Comparison of ENCODE assay signal across 8 cellular contexts in the genomic region with DNA sequence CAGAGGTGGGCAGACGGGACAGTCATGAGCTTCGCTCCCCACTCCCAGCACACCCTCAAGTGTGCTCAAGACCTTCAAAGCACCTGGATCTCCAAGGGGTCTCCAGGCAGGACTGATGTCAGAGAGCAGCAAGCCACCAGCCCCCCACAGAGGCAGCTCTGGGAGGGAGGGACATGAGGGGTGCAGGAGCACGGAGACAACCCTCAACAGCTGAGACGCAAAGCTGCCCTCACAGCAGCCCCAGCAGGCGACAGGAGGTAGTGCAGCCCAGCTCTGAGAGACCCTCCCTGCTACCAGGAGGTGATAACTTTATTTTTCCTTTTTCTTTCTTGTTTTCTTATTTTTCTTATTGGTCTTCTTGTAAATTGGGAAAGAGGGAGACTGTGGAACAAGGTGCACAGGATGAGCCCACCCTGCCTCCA. TPM values are rescaled to one million over a fixed set of nuclear protein-coding genes. Genes with fewer than 3 reads are reported as not detected.
A peak's percentile ranks its signal among the peaks of the same experiment; 100 is the strongest.
DNase-seq lines count a peak whose midpoint lies in the region; ATAC-seq and TF ChIP-seq lines count a peak whose summit lies in the region.

No MANE protein-coding gene starts in this region.

- CTCF ChIA-PET in AG04449 (lab: Yijun Ruan, JAX): interaction anchor here (0.7 to 9.5 kb wide), 13 partner anchors 9 to 131 kb away, joined by 3 to 166 read pairs (median 3); a partner anchor contains a TSS
- CTCF ChIA-PET in activated CD8-positive, alpha-beta T cell treated with anti-CD3 and anti-CD28 coated beads for 36 hours (lab: Charles Lee): interaction anchor here (0.8 to 5.6 kb wide), 9 partner anchors 9 to 78 kb away, joined by 3 to 79 read pairs (median 4); a partner anchor contains a TSS

- intact Hi-C loops in activated CD8-positive, alpha-beta T cell treated with anti-CD3 and anti-CD28 coated beads for 36 hours (cut with micrococcal nuclease): no loop called here

- no peaks in the 10 kb centered on the region for H3K27me3 Mint-ChIP-seq in activated CD8-positive, alpha-beta T cell treated with anti-CD3 and anti-CD28 coated beads for 36 hours

- H3K36me3 ChIP-seq in kidney epithelial cell (ENCODE audit: control insufficient read depth, insufficient read depth, low read length): peaks cover 5% of the 10 kb centered on the region

- H3K4me1 Mint-ChIP-seq in activated CD8-positive, alpha-beta T cell treated with anti-CD3 and anti-CD28 coated beads for 36 hours (ENCODE audit: low read depth): peaks cover 10% of the 10 kb centered on the region

- no peak overlapping the region for H3K4me3 Mint-ChIP-seq in activated CD8-positive, alpha-beta T cell treated with anti-CD3 and anti-CD28 coated beads for 36 hours

- POLR2A ChIA-PET in AG04449 (lab: Yijun Ruan, JAX): interaction anchor here (1.6 kb wide), 1 partner anchor 18 kb away, joined by 5 read pairs; a partner anchor contains a TSS
- POLR2A ChIA-PET in activated CD8-positive, alpha-beta T cell treated with anti-CD3 and anti-CD28 coated beads for 36 hours (lab: Charles Lee): interaction anchor here (0.8 to 1.9 kb wide), 5 partner anchors 9 to 55 kb away, joined by 3 to 6 read pairs (median 5); a partner anchor contains a TSS

- no peaks in the 10 kb centered on the region for H3K27me3 ChIP-seq in kidney epithelial cell (ENCODE audit: control insufficient read depth, insufficient read depth, low read length)

- H3K36me3 Mint-ChIP-seq in activated CD8-positive, alpha-beta T cell treated with anti-CD3 and anti-CD28 coated beads for 36 hours (ENCODE audit: low read depth): peaks cover 31% of the 10 kb centered on the region

- H3K4me3 ChIP-seq in AG04449 (ENCODE audit: low read depth, low read length) (no peak overlapping the region), kidney epithelial cell (ENCODE audit: low read depth, low read length) (no peak overlapping the region)

- peak; percentile 58 for TF ChIP-seq CTCF in AG04449 (IDR thresholded peaks at IDR 0.05; ENCODE audit: insufficient read depth, low read length, missing control alignments)
- peak; percentile 81 for TF ChIP-seq CTCF in GM12874 (IDR thresholded peaks at IDR 0.05; ENCODE audit: insufficient read depth, low read depth, low read length)
- peak; percentile 74 for TF ChIP-seq CTCF in activated CD8-positive, alpha-beta T cell treated with anti-CD3 and anti-CD28 coated beads for 36 hours (IDR thresholded peaks at IDR 0.05)
- TF ChIP-seq CTCF in kidney epithelial cell (IDR thresholded peaks at IDR 0.05; ENCODE audit: insufficient read depth, low read length, poor library complexity, severe bottlenecking): peak; percentile 70

- no peak for ATAC-seq in activated CD8-positive, alpha-beta T cell treated with anti-CD3 and anti-CD28 coated beads for 36 hours
- ATAC-seq in HG03025 (IDR thresholded peaks at IDR 0.05; ENCODE audit: low FRiP score, unreplicated experiment): no peak

- DNase-seq in AG04449 (ENCODE audit: low read depth, low spot score): no peak
- DNase-seq in activated CD8-positive, alpha-beta T cell treated with anti-CD3 and anti-CD28 coated beads for 36 hours: peak; percentile 49
- DNase-seq in kidney epithelial cell (ENCODE audit: low read depth): no peak
- no peak for DNase-seq in NCI-H345 (lab: John Stamatoyannopoulos, UW)
- no peak for DNase-seq in activated CD4-positive, alpha-beta T cell treated with anti-CD3 and anti-CD28 coated beads, Interleukin-2, amount 50 U/mL, for 1 hour
- no peak for DNase-seq in midbrain (lab: John Stamatoyannopoulos, UW)

- H3K27ac Mint-ChIP-seq in activated CD8-positive, alpha-beta T cell treated with anti-CD3 and anti-CD28 coated beads for 36 hours: no peak overlapping the region

- peaks cover 4% of the 10 kb centered on the region for H3K9me3 Mint-ChIP-seq in activated CD8-positive, alpha-beta T cell treated with anti-CD3 and anti-CD28 coated beads for 36 hours

RNA-seq across cellular contexts. Expression of a gene that starts 17.9 kb away (rescaled TPM):
- total RNA-seq in activated CD8-positive, alpha-beta T cell treated with anti-CD3 and anti-CD28 coated beads for 36 hours: 100 to 1,000 TPM; 115 to 125 TPM
- 222 and 235 TPM in 2 replicates for total RNA-seq in kidney epithelial cell

RNA-seq across cellular contexts. Expression of a gene that starts 24.7 kb away (rescaled TPM):
- 100 to 1,000 TPM; 116 to 121 TPM for total RNA-seq in activated CD8-positive, alpha-beta T cell treated with anti-CD3 and anti-CD28 coated beads for 36 hours
- total RNA-seq in kidney epithelial cell: 144 and 159 TPM in 2 replicates

RNA-seq across cellular contexts. Expression of a gene that starts 30.0 kb away (rescaled TPM):
- 1 to 10 TPM; 1.3 TPM for total RNA-seq in activated CD8-positive, alpha-beta T cell treated with anti-CD3 and anti-CD28 coated beads for 36 hours
- total RNA-seq in kidney epithelial cell: 8.4 and 13.8 TPM in 2 replicates

RNA-seq across cellular contexts. Expression of a gene that starts 46.8 kb away (rescaled TPM):
- total RNA-seq in activated CD8-positive, alpha-beta T cell treated with anti-CD3 and anti-CD28 coated beads for 36 hours: 1 to 10 TPM; 2.7 to 3.0 TPM
- total RNA-seq in kidney epithelial cell: 3.4 and 10.3 TPM in 2 replicates
